Comparison of ENCODE assay signal across 1 cellular context in the genomic region with DNA sequence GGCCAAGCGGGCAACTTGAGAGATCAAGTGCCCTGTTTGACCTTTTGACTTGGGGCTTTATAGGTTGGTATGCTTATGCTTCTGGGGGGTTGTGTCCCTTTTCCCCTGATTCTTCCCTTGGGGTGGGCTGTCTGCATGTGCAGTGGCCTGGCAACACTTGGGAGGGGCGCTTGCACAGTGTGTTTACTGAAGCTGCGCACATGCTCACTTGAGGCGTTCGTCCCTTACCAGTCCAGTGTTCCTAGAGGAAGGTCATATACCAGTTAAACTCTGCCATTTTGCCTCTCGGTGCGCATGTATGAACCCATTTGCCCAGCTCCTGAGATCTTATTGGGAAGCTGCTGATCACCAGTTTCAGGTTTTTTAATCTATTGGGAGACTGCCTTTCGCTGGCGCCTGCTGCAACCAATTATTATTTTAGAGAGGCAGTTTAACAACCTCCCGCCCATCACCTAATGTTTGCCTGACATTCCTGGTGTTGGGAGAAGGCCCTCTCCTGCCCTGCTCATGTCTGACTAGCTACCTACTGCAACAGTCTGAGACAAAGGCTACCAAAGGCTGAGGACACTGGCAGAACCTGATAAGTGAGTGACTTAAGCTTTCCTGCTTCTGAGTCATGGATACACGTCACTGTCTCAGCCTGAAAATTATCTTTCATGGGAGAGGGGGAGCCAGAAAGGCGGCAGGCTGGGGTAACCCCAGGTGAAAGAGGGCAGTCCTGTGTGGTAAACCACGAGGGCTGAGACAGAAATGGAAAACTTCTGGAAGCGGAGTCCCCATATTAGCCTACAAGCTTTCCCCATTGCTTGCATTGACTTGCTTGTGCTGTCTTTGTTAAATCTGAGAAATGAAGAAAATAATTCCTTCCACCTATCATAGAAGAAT.
TF ChIP-seq lines count a peak whose summit lies in the region.

No MANE protein-coding gene starts in this region.

TF ChIP-seq in K562, 482 proteins besides CTCF, POLR2A, EP300 and RAD21 (continued from another document and continues in another):
- TF ChIP-seq, protein P1, sequence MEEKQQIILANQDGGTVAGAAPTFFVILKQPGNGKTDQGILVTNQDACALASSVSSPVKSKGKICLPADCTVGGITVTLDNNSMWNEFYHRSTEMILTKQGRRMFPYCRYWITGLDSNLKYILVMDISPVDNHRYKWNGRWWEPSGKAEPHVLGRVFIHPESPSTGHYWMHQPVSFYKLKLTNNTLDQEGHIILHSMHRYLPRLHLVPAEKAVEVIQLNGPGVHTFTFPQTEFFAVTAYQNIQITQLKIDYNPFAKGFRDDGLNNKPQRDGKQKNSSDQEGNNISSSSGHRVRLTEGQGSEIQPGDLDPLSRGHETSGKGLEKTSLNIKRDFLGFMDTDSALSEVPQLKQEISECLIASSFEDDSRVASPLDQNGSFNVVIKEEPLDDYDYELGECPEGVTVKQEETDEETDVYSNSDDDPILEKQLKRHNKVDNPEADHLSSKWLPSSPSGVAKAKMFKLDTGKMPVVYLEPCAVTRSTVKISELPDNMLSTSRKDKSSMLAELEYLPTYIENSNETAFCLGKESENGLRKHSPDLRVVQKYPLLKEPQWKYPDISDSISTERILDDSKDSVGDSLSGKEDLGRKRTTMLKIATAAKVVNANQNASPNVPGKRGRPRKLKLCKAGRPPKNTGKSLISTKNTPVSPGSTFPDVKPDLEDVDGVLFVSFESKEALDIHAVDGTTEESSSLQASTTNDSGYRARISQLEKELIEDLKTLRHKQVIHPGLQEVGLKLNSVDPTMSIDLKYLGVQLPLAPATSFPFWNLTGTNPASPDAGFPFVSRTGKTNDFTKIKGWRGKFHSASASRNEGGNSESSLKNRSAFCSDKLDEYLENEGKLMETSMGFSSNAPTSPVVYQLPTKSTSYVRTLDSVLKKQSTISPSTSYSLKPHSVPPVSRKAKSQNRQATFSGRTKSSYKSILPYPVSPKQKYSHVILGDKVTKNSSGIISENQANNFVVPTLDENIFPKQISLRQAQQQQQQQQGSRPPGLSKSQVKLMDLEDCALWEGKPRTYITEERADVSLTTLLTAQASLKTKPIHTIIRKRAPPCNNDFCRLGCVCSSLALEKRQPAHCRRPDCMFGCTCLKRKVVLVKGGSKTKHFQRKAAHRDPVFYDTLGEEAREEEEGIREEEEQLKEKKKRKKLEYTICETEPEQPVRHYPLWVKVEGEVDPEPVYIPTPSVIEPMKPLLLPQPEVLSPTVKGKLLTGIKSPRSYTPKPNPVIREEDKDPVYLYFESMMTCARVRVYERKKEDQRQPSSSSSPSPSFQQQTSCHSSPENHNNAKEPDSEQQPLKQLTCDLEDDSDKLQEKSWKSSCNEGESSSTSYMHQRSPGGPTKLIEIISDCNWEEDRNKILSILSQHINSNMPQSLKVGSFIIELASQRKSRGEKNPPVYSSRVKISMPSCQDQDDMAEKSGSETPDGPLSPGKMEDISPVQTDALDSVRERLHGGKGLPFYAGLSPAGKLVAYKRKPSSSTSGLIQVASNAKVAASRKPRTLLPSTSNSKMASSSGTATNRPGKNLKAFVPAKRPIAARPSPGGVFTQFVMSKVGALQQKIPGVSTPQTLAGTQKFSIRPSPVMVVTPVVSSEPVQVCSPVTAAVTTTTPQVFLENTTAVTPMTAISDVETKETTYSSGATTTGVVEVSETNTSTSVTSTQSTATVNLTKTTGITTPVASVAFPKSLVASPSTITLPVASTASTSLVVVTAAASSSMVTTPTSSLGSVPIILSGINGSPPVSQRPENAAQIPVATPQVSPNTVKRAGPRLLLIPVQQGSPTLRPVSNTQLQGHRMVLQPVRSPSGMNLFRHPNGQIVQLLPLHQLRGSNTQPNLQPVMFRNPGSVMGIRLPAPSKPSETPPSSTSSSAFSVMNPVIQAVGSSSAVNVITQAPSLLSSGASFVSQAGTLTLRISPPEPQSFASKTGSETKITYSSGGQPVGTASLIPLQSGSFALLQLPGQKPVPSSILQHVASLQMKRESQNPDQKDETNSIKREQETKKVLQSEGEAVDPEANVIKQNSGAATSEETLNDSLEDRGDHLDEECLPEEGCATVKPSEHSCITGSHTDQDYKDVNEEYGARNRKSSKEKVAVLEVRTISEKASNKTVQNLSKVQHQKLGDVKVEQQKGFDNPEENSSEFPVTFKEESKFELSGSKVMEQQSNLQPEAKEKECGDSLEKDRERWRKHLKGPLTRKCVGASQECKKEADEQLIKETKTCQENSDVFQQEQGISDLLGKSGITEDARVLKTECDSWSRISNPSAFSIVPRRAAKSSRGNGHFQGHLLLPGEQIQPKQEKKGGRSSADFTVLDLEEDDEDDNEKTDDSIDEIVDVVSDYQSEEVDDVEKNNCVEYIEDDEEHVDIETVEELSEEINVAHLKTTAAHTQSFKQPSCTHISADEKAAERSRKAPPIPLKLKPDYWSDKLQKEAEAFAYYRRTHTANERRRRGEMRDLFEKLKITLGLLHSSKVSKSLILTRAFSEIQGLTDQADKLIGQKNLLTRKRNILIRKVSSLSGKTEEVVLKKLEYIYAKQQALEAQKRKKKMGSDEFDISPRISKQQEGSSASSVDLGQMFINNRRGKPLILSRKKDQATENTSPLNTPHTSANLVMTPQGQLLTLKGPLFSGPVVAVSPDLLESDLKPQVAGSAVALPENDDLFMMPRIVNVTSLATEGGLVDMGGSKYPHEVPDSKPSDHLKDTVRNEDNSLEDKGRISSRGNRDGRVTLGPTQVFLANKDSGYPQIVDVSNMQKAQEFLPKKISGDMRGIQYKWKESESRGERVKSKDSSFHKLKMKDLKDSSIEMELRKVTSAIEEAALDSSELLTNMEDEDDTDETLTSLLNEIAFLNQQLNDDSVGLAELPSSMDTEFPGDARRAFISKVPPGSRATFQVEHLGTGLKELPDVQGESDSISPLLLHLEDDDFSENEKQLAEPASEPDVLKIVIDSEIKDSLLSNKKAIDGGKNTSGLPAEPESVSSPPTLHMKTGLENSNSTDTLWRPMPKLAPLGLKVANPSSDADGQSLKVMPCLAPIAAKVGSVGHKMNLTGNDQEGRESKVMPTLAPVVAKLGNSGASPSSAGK (IDR thresholded peaks at IDR 0.05): peak; percentile 60
- TF ChIP-seq TAF9B (IDR thresholded peaks at IDR 0.05; ENCODE audit: partially characterized antibody) (peak; percentile 63), ZFP1 (CRISPR knock-in tag; IDR thresholded peaks at IDR 0.05) (no peak), PURB (CRISPR knock-in tag; IDR thresholded peaks at IDR 0.05; ENCODE audit: low read depth) (no peak), LEF1 (IDR thresholded peaks at IDR 0.05) (peak; percentile 89), AFF1 (IDR thresholded peaks at IDR 0.05; ENCODE audit: low read depth in 1 of 2, partially characterized antibody in 2 of 2) (peak in 1 of 2 experiments; percentile 27), ZKSCAN3 (CRISPR knock-in tag; IDR thresholded peaks at IDR 0.05) (no peak), RCOR1 (IDR thresholded peaks at IDR 0.05; ENCODE audit: borderline replicate concordance in 1 of 2, low read depth in 2 of 2, low read length in 2 of 2) (peak in 1 of 2 experiments; percentile 45; a peak in 1 of 4 replicates), CBX5 (IDR thresholded peaks at IDR 0.05; ENCODE audit: borderline replicate concordance, low read depth) (no peak; the same call in 1 of the 2 replicates), HDAC3 (IDR thresholded peaks at IDR 0.05; ENCODE audit: borderline replicate concordance, partially characterized antibody) (peak; percentile 82), HES1 (IDR thresholded peaks at IDR 0.05; ENCODE audit: low read depth) (peak; percentile 16; the same call in 1 of the 2 replicates), ATF1 (CRISPR knock-in tag; IDR thresholded peaks at IDR 0.05) (no peak), ATF1 (tag; IDR thresholded peaks at IDR 0.05) (peak; percentile 95), ZBTB12 (CRISPR knock-in tag; IDR thresholded peaks at IDR 0.05) (peak; percentile 65), ZC3H8 (IDR thresholded peaks at IDR 0.05) (no peak), NR2C2 (CRISPR knock-in tag; IDR thresholded peaks at IDR 0.05) (no peak), NR2C2 (tag; IDR thresholded peaks at IDR 0.05) (peak; percentile 58), KDM5B (IDR thresholded peaks at IDR 0.05; ENCODE audit: insufficient replicate concordance, low read depth, low read length) (peak; percentile 60), TBP (optimal IDR thresholded peaks at IDR 0.05; ENCODE audit: low read depth, low read length) (peak; percentile 55), SAFB2 (IDR thresholded peaks at IDR 0.05; ENCODE audit: borderline replicate concordance, low read depth, low read length, severe bottlenecking) (no peak), BACH1 (tag; IDR thresholded peaks at IDR 0.05) (peak; percentile 66; the same call in 1 of the 2 replicates), MLLT1 (IDR thresholded peaks at IDR 0.05) (no peak), FOS (IDR thresholded peaks at IDR 0.05; ENCODE audit: extremely low read depth, insufficient read length) (peak; percentile 61), HNRNPUL1 (IDR thresholded peaks at IDR 0.05; ENCODE audit: low read length) (no peak), NCOR1 (IDR thresholded peaks at IDR 0.05) (peak; percentile 92), SMARCA4 (IDR thresholded peaks at IDR 0.05) (peak; percentile 95), E2F1 (CRISPR knock-in tag; IDR thresholded peaks at IDR 0.05) (no peak), ZNF143 (CRISPR knock-in tag; IDR thresholded peaks at IDR 0.05) (no peak), FOXK2 (conservative IDR thresholded peaks at IDR 0.05 in 1 of 2, IDR thresholded peaks at IDR 0.05 in 1 of 2; ENCODE audit: low read depth in 2 of 2) (0 out of 4 replicates have a peak, but pooled peaks of 1 of the 2 experiments have one; percentile 33)
- TF ChIP-seq, protein P2, sequence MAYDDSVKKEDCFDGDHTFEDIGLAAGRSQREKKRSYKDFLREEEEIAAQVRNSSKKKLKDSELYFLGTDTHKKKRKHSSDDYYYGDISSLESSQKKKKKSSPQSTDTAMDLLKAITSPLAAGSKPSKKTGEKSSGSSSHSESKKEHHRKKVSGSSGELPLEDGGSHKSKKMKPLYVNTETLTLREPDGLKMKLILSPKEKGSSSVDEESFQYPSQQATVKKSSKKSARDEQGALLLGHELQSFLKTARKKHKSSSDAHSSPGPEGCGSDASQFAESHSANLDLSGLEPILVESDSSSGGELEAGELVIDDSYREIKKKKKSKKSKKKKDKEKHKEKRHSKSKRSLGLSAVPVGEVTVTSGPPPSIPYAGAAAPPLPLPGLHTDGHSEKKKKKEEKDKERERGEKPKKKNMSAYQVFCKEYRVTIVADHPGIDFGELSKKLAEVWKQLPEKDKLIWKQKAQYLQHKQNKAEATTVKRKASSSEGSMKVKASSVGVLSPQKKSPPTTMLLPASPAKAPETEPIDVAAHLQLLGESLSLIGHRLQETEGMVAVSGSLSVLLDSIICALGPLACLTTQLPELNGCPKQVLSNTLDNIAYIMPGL (CRISPR knock-in tag; IDR thresholded peaks at IDR 0.05): no peak
